In the genomic region with DNA sequence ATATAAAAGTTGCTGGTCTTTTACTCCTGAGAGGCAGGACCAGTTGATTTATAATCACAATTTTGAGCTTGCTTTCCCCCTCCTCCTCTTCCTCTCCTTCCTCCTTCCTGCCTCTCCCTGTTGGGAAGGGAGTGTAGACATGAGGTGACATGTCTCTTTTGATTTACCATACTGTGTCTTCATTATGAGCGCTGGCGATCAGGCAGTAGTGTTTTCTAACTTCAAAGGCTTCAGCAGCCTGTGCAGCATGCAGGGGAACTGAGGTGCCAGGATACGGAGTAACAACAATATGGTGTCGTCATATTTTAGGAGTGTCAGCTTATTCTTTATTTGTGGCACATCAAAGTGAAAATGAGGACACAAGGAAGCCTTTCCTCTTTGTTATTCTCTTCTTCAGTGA, we compare ENCODE assay signal across 1 cellular context.
TF ChIP-seq lines count a peak whose summit lies in the region.

No MANE protein-coding gene starts in this region.

TF ChIP-seq in GM23338, 12 proteins besides CTCF, POLR2A, EP300 and RAD21 (continued from another document):
- TF ChIP-seq, protein P1, sequence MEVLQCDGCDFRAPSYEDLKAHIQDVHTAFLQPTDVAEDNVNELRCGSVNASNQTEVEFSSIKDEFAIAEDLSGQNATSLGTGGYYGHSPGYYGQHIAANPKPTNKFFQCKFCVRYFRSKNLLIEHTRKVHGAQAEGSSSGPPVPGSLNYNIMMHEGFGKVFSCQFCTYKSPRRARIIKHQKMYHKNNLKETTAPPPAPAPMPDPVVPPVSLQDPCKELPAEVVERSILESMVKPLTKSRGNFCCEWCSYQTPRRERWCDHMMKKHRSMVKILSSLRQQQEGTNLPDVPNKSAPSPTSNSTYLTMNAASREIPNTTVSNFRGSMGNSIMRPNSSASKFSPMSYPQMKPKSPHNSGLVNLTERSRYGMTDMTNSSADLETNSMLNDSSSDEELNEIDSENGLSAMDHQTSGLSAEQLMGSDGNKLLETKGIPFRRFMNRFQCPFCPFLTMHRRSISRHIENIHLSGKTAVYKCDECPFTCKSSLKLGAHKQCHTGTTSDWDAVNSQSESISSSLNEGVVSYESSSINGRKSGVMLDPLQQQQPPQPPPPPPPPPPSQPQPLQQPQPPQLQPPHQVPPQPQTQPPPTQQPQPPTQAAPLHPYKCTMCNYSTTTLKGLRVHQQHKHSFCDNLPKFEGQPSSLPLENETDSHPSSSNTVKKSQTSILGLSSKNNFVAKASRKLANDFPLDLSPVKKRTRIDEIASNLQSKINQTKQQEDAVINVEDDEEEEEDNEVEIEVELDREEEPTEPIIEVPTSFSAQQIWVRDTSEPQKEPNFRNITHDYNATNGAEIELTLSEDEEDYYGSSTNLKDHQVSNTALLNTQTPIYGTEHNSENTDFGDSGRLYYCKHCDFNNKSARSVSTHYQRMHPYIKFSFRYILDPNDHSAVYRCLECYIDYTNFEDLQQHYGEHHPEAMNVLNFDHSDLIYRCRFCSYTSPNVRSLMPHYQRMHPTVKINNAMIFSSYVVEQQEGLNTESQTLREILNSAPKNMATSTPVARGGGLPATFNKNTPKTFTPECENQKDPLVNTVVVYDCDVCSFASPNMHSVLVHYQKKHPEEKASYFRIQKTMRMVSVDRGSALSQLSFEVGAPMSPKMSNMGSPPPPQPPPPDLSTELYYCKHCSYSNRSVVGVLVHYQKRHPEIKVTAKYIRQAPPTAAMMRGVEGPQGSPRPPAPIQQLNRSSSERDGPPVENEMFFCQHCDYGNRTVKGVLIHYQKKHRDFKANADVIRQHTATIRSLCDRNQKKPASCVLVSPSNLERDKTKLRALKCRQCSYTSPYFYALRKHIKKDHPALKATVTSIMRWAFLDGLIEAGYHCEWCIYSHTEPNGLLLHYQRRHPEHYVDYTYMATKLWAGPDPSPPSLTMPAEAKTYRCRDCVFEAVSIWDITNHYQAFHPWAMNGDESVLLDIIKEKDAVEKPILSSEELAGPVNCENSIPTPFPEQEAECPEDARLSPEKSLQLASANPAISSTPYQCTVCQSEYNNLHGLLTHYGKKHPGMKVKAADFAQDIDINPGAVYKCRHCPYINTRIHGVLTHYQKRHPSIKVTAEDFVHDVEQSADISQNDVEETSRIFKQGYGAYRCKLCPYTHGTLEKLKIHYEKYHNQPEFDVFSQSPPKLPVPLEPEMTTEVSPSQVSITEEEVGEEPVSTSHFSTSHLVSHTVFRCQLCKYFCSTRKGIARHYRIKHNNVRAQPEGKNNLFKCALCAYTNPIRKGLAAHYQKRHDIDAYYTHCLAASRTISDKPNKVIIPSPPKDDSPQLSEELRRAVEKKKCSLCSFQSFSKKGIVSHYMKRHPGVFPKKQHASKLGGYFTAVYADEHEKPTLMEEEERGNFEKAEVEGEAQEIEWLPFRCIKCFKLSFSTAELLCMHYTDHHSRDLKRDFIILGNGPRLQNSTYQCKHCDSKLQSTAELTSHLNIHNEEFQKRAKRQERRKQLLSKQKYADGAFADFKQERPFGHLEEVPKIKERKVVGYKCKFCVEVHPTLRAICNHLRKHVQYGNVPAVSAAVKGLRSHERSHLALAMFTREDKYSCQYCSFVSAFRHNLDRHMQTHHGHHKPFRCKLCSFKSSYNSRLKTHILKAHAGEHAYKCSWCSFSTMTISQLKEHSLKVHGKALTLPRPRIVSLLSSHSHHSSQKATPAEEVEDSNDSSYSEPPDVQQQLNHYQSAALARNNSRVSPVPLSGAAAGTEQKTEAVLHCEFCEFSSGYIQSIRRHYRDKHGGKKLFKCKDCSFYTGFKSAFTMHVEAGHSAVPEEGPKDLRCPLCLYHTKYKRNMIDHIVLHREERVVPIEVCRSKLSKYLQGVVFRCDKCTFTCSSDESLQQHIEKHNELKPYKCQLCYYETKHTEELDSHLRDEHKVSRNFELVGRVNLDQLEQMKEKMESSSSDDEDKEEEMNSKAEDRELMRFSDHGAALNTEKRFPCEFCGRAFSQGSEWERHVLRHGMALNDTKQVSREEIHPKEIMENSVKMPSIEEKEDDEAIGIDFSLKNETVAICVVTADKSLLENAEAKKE (CRISPR knock-in tag; IDR thresholded peaks at IDR 0.05) = no peak
- TF ChIP-seq JUNB (IDR thresholded peaks at IDR 0.05; ENCODE audit: unreplicated experiment) = no peak
- TF ChIP-seq EZH2 (IDR thresholded peaks at IDR 0.05; ENCODE audit: low read depth, unreplicated experiment) = no peak
- no peak for TF ChIP-seq ZNF114 (CRISPR knock-in tag; IDR thresholded peaks at IDR 0.05)
